In genomic region chr2:148918554-148918953, GRCh38 we compare ENCODE assay signal across 9 cellular contexts. TPM values are rescaled to one million over a fixed set of nuclear protein-coding genes. Genes with fewer than 3 reads are reported as not detected.
"Had no signal": no experiment of that assay in that cellular context is flagged by ENCODE, and none has a peak within 500 bp of the region (broad histone marks: within the 10 kb centered on the region; RNA-seq: fewer than 3 reads in every experiment).

No MANE protein-coding gene starts in this region.

- H3K36me3 ChIP-seq: HAP-1 had no signal

- ATAC-seq: HCT116 had no signal

- H3K9me3 ChIP-seq: HAP-1 had no signal

- H3K27ac ChIP-seq: GM23248 had no signal

- H3K9ac ChIP-seq: GM23248 had no signal

- H3K4me1 ChIP-seq: HAP-1 had no signal

- DNase-seq: GM23248, GOT3, H7, KG1 had no signal

- H3K4me3 ChIP-seq: GM23248, HAP-1 had no signal

- FAIRE-seq: HTR-8/SVneo had no signal

- H3K27me3 Mint-ChIP-seq: IgD-negative memory B cell had no signal

- H2AFZ ChIP-seq: GM23248 had no signal

- H3K4me1 Mint-ChIP-seq: IgD-negative memory B cell had no signal

- H3K4me3 Mint-ChIP-seq: IgD-negative memory B cell had no signal

RNA-seq across cellular contexts. Expression of gene KIF5C, which starts 43.5 kb away (rescaled TPM):
- total RNA-seq: HT-29 had no signal
